Comparison of ENCODE assay signal across 12 cellular contexts in genomic region chr9:115207003-115207837, GRCh38.
DNase-seq lines count a peak whose midpoint lies in the region; ATAC-seq lines count a peak whose summit lies in the region.
"Had no signal": no experiment of that assay in that cellular context is flagged by ENCODE, and none has a peak within 500 bp of the region (broad histone marks: within the 10 kb centered on the region; RNA-seq: fewer than 3 reads in every experiment).

No MANE protein-coding gene starts in this region.

- POLR2A ChIA-PET in activated CD4-positive, alpha-beta memory T cell treated with anti-CD3 and anti-CD28 coated beads, Interleukin-2, amount 10 ng/mL, durations not matched to agents 7 days and 5 days (lab: Charles Lee) = no interaction called here

- CTCF ChIA-PET in activated CD4-positive, alpha-beta memory T cell treated with anti-CD3 and anti-CD28 coated beads, Interleukin-2, amount 10 ng/mL, durations not matched to agents 7 days and 5 days (lab: Charles Lee) = no interaction called here

- peak overlapping the region; percentile 16 for H3K27ac Mint-ChIP-seq in activated CD4-positive, alpha-beta memory T cell treated with anti-CD3 and anti-CD28 coated beads, Interleukin-2, amount 10 ng/mL, durations not matched to agents 7 days and 5 days

- peaks cover 17% of the 10 kb centered on the region for H3K27me3 Mint-ChIP-seq in activated CD4-positive, alpha-beta memory T cell treated with anti-CD3 and anti-CD28 coated beads, Interleukin-2, amount 10 ng/mL, durations not matched to agents 7 days and 5 days

- DNase-seq in AG08395 (ENCODE audit: low spot score) (peak; percentile 31), AML-193 (lab: John Stamatoyannopoulos, UW) (no peak), HPDE6-E6E7 (ENCODE audit: extremely low spot score) (no peak), HCEC 1CT (no peak)
- DNase-seq in activated CD4-positive, alpha-beta memory T cell treated with anti-CD3 and anti-CD28 coated beads, Interleukin-2, amount 10 ng/mL, durations not matched to agents 7 days and 5 days = peak; percentile 25
- DNase-seq: small intestine, upper lobe of left lung, WERI-Rb-1 had no signal

- H3K4me3 Mint-ChIP-seq in activated CD4-positive, alpha-beta memory T cell treated with anti-CD3 and anti-CD28 coated beads, Interleukin-2, amount 10 ng/mL, durations not matched to agents 7 days and 5 days = no peak overlapping the region
- H3K4me3 Mint-ChIP-seq: central memory CD8-positive, alpha-beta T cell had no signal

- H3K9me3 Mint-ChIP-seq in activated CD4-positive, alpha-beta memory T cell treated with anti-CD3 and anti-CD28 coated beads, Interleukin-2, amount 10 ng/mL, durations not matched to agents 7 days and 5 days = no peaks in the 10 kb centered on the region
- H3K9me3 Mint-ChIP-seq: central memory CD8-positive, alpha-beta T cell had no signal

- H3K36me3 Mint-ChIP-seq in activated CD4-positive, alpha-beta memory T cell treated with anti-CD3 and anti-CD28 coated beads, Interleukin-2, amount 10 ng/mL, durations not matched to agents 7 days and 5 days (ENCODE audit: low read depth) = no peaks in the 10 kb centered on the region

- ATAC-seq in GM19351 (IDR thresholded peaks at IDR 0.05; ENCODE audit: unreplicated experiment) = peak; percentile 35
- peak; percentile 43 for ATAC-seq in HG02973 (IDR thresholded peaks at IDR 0.05; ENCODE audit: unreplicated experiment)
- ATAC-seq in HG03439 (IDR thresholded peaks at IDR 0.05; ENCODE audit: unreplicated experiment) = no peak

- H3K4me1 Mint-ChIP-seq in activated CD4-positive, alpha-beta memory T cell treated with anti-CD3 and anti-CD28 coated beads, Interleukin-2, amount 10 ng/mL, durations not matched to agents 7 days and 5 days = peaks cover 53% of the 10 kb centered on the region
- H3K4me1 Mint-ChIP-seq: central memory CD8-positive, alpha-beta T cell had no signal

Comparison
In these comparisons a context has a peak if more than half of its experiments do, and no peak if none do; other contexts are left out.
1. DNase-seq: peak in AG08395 (single experiment) and activated CD4-positive, alpha-beta memory T cell treated with anti-CD3 and anti-CD28 coated beads, Interleukin-2, amount 10 ng/mL, durations not matched to agents 7 days and 5 days (single experiment); none in AML-193 (0 of 2), HPDE6-E6E7 (single experiment) and HCEC 1CT (single experiment).